12 cellular contexts compared by ENCODE assay signal in the genomic region with DNA sequence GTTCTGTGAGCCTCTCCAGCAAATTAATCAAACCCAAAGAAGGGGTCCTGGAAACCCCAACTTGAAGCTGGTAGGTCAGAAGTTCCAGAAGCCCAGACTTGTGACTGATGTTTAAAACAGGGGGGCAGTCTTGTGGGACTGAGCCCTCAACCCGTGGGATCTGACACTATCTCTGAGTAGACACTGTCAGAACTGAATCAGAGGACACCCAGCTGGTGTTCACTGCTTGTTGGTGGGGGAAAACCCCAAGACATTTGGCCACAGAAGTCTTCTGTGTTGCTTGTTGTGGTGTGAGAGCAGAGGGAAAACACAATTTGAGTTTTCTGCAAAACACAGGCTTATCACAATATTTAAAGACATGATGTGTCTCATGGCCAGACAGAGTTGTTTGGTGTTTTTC. TPM values are rescaled to one million over a fixed set of nuclear protein-coding genes. Genes with fewer than 3 reads are reported as not detected.
DNase-seq lines count a peak whose midpoint lies in the region; ATAC-seq and TF ChIP-seq lines count a peak whose summit lies in the region.
"Had no signal": no experiment of that assay in that cellular context is flagged by ENCODE, and none has a peak within 500 bp of the region (broad histone marks: within the 10 kb centered on the region; RNA-seq: fewer than 3 reads in every experiment).

No MANE protein-coding gene starts in this region.

- CTCF ChIA-PET in IMR-90 (lab: Yijun Ruan, JAX) = no interaction called here

- TF ChIP-seq CTCF in IMR-90 (conservative IDR thresholded peaks at IDR 0.05; ENCODE audit: low read depth, low read length) (no peak), omental fat pad (IDR thresholded peaks at IDR 0.05) (no peak)

- no peaks in the 10 kb centered on the region for H3K27me3 ChIP-seq in IMR-90 (ENCODE audit: control insufficient read depth, insufficient read depth, low read length)
- H3K27me3 ChIP-seq in right cardiac atrium (ENCODE audit: control insufficient read depth, insufficient read depth) = no peaks in the 10 kb centered on the region

- H3K4me3 ChIP-seq in IMR-90 (ENCODE audit: insufficient read depth, low read depth, low read length) (no peak overlapping the region), right cardiac atrium (ENCODE audit: low read length) (no peak overlapping the region)

- H3K4me1 ChIP-seq in IMR-90 (ENCODE audit: control insufficient read depth, insufficient read depth, low read length) (peaks cover 16% of the 10 kb centered on the region), right cardiac atrium (ENCODE audit: control insufficient read depth, insufficient read depth, low read length) (peaks cover 11% of the 10 kb centered on the region)

- peak overlapping the region; percentile 7 for H3K4me2 ChIP-seq in IMR-90 (ENCODE audit: low read depth, low read length)

- H4K8ac ChIP-seq in IMR-90 (ENCODE audit: low read depth in 2 of 2, low read length in 2 of 2) = peak overlapping the region in 1 of 2 experiments; percentile 3; a peak in 1 of 4 replicates

- no peak for TF ChIP-seq POLR2A in IMR-90 (IDR thresholded peaks at IDR 0.05; ENCODE audit: low read depth, low read length)

- H3K9me3 ChIP-seq in IMR-90 (ENCODE audit: control insufficient read depth, insufficient read depth, low read length) (no peaks in the 10 kb centered on the region), right cardiac atrium (ENCODE audit: control insufficient read depth, low read length) (no peaks in the 10 kb centered on the region)

- ATAC-seq in GM21576 (IDR thresholded peaks at IDR 0.05; ENCODE audit: unreplicated experiment) = peak; percentile 78
- ATAC-seq in IMR-90 (ENCODE audit: low read depth) = no peak
- peak in 1 of 2 donors; percentile 51 for ATAC-seq in right cardiac atrium
- no peak for ATAC-seq in GM19463 (IDR thresholded peaks at IDR 0.05; ENCODE audit: unreplicated experiment)
- ATAC-seq in omental fat pad (ENCODE audit: low FRiP score) = no peak

- peak overlapping the region; percentile 0; the same call in 1 of the 2 replicates for H3K27ac ChIP-seq in IMR-90 (ENCODE audit: insufficient read depth, low read length)
- peak overlapping the region; percentile 64 for H3K27ac ChIP-seq in right cardiac atrium (ENCODE audit: low read length)

- peaks cover 3% of the 10 kb centered on the region; the same call in 1 of the 2 replicates for H3K36me3 ChIP-seq in IMR-90 (ENCODE audit: control insufficient read depth, insufficient read depth, low read length)

- no peak overlapping the region for H3K14ac ChIP-seq in IMR-90 (replicated peaks; ENCODE audit: low read depth, low read length)

- peak overlapping the region; percentile 59; the same call in 1 of the 2 replicates for H3K23ac ChIP-seq in IMR-90 (ENCODE audit: low read depth, low read length)

- in situ Hi-C loops in IMR-90 (cut with MboI; ENCODE audit: low sequenced_read_pairs) = no loop called here

- no peak overlapping the region for H2AFZ ChIP-seq in IMR-90 (replicated peaks; ENCODE audit: low read length, poor library complexity)

- peaks cover 23% of the 10 kb centered on the region; the same call in 1 of the 2 replicates for H4K20me1 ChIP-seq in IMR-90 (ENCODE audit: insufficient read depth, low read length)

- peaks cover 44 to 75% of the 10 kb centered on the region in 2 experiments for H3K79me1 ChIP-seq in IMR-90 (ENCODE audit: low read depth in 1 of 2, low read length in 2 of 2)

- no peak overlapping the region for H3K56ac ChIP-seq in IMR-90 (ENCODE audit: extremely low read depth, insufficient read depth, low read length)

- H2BK5ac ChIP-seq in IMR-90 (ENCODE audit: low read depth, low read length, poor library complexity, severe bottlenecking) = no peak overlapping the region

- DNase-seq in EH (ENCODE audit: low read depth) = peak; percentile 43
- peak; percentile 70 for DNase-seq in IMR-90
- DNase-seq in right cardiac atrium = no peak
- no peak for DNase-seq in omental fat pad (ENCODE audit: low spot score)
- DNase-seq in KG1 (lab: John Stamatoyannopoulos, UW) = no peak
- DNase-seq in NCI-H1436 (lab: John Stamatoyannopoulos, UW) = no peak
- DNase-seq: activated T-cell treated with anti-CD3 and anti-CD28 coated beads, Interleukin-2, amount 50 U/mL, for 24 hours; CD4-positive, CD25-positive, alpha-beta regulatory T cell; effector memory CD4-positive, alpha-beta T cell; islet precursor cell had no signal

- no TSS peak for BruUV-seq in IMR-90 (replicated peaks; lab: Mats Ljungman, UMichigan)

- H3K9me1 ChIP-seq in IMR-90 (ENCODE audit: insufficient read depth, low read length) = peaks cover 17% of the 10 kb centered on the region

- peak overlapping the region; percentile 67; the same call in 1 of the 2 replicates for H3K4ac ChIP-seq in IMR-90 (ENCODE audit: low read depth, low read length)

- H2BK20ac ChIP-seq in IMR-90 (ENCODE audit: low read depth, low read length) = no peak overlapping the region; the same call in 1 of the 2 replicates

- dilution Hi-C loops in IMR-90 (cut with HindIII; ENCODE audit: low sequenced_read_pairs, unreplicated experiment) = no loop called here

- no peak overlapping the region for H2AK9ac ChIP-seq in IMR-90 (replicated peaks; ENCODE audit: low read depth, low read length, poor library complexity)

- intact Hi-C loops in IMR-90 (cut with micrococcal nuclease) (no loop called here), right cardiac atrium (cut with DNase I) (no loop called here)

- H2AK5ac ChIP-seq in IMR-90 (ENCODE audit: low read depth, low read length) = no peak overlapping the region

- no peak overlapping the region for H4K91ac ChIP-seq in IMR-90 (ENCODE audit: insufficient read depth, low read depth, low read length)

- peak overlapping the region; percentile 76; the same call in 1 of the 2 replicates for H3K18ac ChIP-seq in IMR-90 (ENCODE audit: low read depth, low read length)

- TF ChIP-seq RAD21 in IMR-90 (IDR thresholded peaks at IDR 0.05; ENCODE audit: low read length) = no peak

- H3K9ac ChIP-seq in IMR-90 (ENCODE audit: low read depth, low read length) = no peak overlapping the region

- 0% methylated on average over 1 of the region's 1 CpG; no CpG with 5 or more reads in 1 of the 2 experiments for WGBS in IMR-90 (ENCODE audit: extremely low coverage in 2 of 2, insufficient read length in 1 of 2), 2 experiments
- 10% methylated on average over 1 of the region's 1 CpG for WGBS in right cardiac atrium

- peak overlapping the region; percentile 5; the same call in 1 of the 2 replicates for H2BK120ac ChIP-seq in IMR-90 (ENCODE audit: low read depth, low read length)

- no peak overlapping the region; the same call in 1 of the 2 replicates for H4K5ac ChIP-seq in IMR-90 (ENCODE audit: low read depth, low read length)

- 0 out of 3 replicates have a peak overlapping the region, but pooled peaks have one; percentile 49 for H2BK15ac ChIP-seq in IMR-90 (ENCODE audit: low read depth, low read length)

- POLR2A ChIA-PET in IMR-90 (lab: Charles Lee; ENCODE audit: unreplicated experiment) = no interaction called here

TF ChIP-seq in IMR-90, 13 proteins besides CTCF, POLR2A, EP300 and RAD21:
- TF ChIP-seq CHD1 (IDR thresholded peaks at IDR 0.05; ENCODE audit: low read depth, low read length) (no peak), NFE2L2 (IDR thresholded peaks at IDR 0.05; ENCODE audit: low read depth, low read length) (no peak), MXI1 (IDR thresholded peaks at IDR 0.05; ENCODE audit: borderline replicate concordance, low read depth, low read length) (no peak), FOS (IDR thresholded peaks at IDR 0.05; ENCODE audit: low read depth, low read length) (no peak), BHLHE40 (IDR thresholded peaks at IDR 0.05; ENCODE audit: low read depth, low read length) (no peak), MAZ (IDR thresholded peaks at IDR 0.05; ENCODE audit: borderline replicate concordance, low read depth, low read length) (no peak), MAFK (IDR thresholded peaks at IDR 0.05; ENCODE audit: low read depth, low read length) (no peak), CEBPB (IDR thresholded peaks at IDR 0.05; ENCODE audit: low read depth, low read length) (no peak), SMC3 (IDR thresholded peaks at IDR 0.05; ENCODE audit: low read depth, low read length) (no peak), RCOR1 (IDR thresholded peaks at IDR 0.05; ENCODE audit: insufficient replicate concordance, low read length) (no peak), RFX5 (IDR thresholded peaks at IDR 0.05; ENCODE audit: low read depth, low read length) (no peak)
- TF ChIP-seq, protein P1, sequence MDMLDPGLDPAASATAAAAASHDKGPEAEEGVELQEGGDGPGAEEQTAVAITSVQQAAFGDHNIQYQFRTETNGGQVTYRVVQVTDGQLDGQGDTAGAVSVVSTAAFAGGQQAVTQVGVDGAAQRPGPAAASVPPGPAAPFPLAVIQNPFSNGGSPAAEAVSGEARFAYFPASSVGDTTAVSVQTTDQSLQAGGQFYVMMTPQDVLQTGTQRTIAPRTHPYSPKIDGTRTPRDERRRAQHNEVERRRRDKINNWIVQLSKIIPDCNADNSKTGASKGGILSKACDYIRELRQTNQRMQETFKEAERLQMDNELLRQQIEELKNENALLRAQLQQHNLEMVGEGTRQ (IDR thresholded peaks at IDR 0.05; ENCODE audit: low read depth, low read length) = no peak
- TF ChIP-seq, protein P2, sequence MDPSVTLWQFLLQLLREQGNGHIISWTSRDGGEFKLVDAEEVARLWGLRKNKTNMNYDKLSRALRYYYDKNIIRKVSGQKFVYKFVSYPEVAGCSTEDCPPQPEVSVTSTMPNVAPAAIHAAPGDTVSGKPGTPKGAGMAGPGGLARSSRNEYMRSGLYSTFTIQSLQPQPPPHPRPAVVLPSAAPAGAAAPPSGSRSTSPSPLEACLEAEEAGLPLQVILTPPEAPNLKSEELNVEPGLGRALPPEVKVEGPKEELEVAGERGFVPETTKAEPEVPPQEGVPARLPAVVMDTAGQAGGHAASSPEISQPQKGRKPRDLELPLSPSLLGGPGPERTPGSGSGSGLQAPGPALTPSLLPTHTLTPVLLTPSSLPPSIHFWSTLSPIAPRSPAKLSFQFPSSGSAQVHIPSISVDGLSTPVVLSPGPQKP (IDR thresholded peaks at IDR 0.05; ENCODE audit: borderline replicate concordance, low read depth, low read length) = no peak

RNA-seq across cellular contexts. Expression of a gene that starts 29.9 kb away (rescaled TPM):
- total RNA-seq in IMR-90 (2012; rRNA removed) = 51.8 and 53.0 TPM in 2 replicates
- polyA plus RNA-seq in IMR-90 (2012; rRNA removed) = 22.5 and 23.3 TPM in 2 replicates
- 8.8 and 10.9 TPM in 2 replicates for polyA plus RNA-seq in IMR-90 (2012; cell fraction: cytosol; rRNA removed)
- 8.3 and 25.8 TPM in 2 replicates for polyA plus RNA-seq in IMR-90 (2012; cell fraction: nucleus; rRNA removed; ENCODE audit: low replicate concordance)
- 10 to 100 TPM; 59.8 to 79.6 (median 73.3) TPM for total RNA-seq in right cardiac atrium
- polyA plus RNA-seq in right cardiac atrium = 27.2 TPM
- 10 to 100 TPM; 38.6 to 64.3 (median 43.9) TPM for total RNA-seq in omental fat pad
- polyA plus RNA-seq: CD4-positive, CD25-positive, alpha-beta regulatory T cell had no signal

Comparison
In these comparisons a context has a peak if more than half of its experiments do, and no peak if none do; other contexts are left out.
1. DNase-seq: peak in EH (single experiment) and IMR-90 (single experiment); none in right cardiac atrium (0 of 3), omental fat pad (single experiment), KG1 (single experiment) and NCI-H1436 (single experiment).